13 cellular contexts compared by ENCODE assay signal in genomic region chr3:155243512-155243921, GRCh38. TPM values are rescaled to one million over a fixed set of nuclear protein-coding genes. Genes with fewer than 3 reads are reported as not detected.
DNase-seq lines count a peak whose midpoint lies in the region; ATAC-seq and TF ChIP-seq lines count a peak whose summit lies in the region.
"Had no signal": no experiment of that assay in that cellular context is flagged by ENCODE, and none has a peak within 500 bp of the region (broad histone marks: within the 10 kb centered on the region; RNA-seq: fewer than 3 reads in every experiment).

No MANE protein-coding gene starts in this region.

- H3K36me3 Mint-ChIP-seq in T-helper 17 cell (ENCODE audit: low read depth), result no peaks in the 10 kb centered on the region
- no peaks in the 10 kb centered on the region for H3K36me3 Mint-ChIP-seq in activated T-helper 17 cell treated with anti-CD3 and anti-CD28 coated beads, Interleukin-2, amount 50 U/mL, for 72 hours (ENCODE audit: low read depth)

- DNase-seq in EL, result peak; percentile 22
- peak; percentile 30 for DNase-seq in RPMI7951 (ENCODE audit: low read depth)
- peak; percentile 33 for DNase-seq in foreskin melanocyte
- DNase-seq in T-helper 17 cell, result no peak
- no peak for DNase-seq in cerebellar cortex (ENCODE audit: low spot score)
- DNase-seq in GM20000 (ENCODE audit: low spot score), result no peak
- DNase-seq: AML-193, left ventricle myocardium inferior, NCI-H2029 treated with DMSO at 0.1 percent for 48 hours had no signal

- peaks cover 6% of the 10 kb centered on the region for H3K27me3 Mint-ChIP-seq in T-helper 17 cell
- H3K27me3 Mint-ChIP-seq in activated T-helper 17 cell treated with anti-CD3 and anti-CD28 coated beads, Interleukin-2, amount 50 U/mL, for 72 hours, result no peaks in the 10 kb centered on the region

- H3K27ac Mint-ChIP-seq in T-helper 17 cell, result no peak overlapping the region
- H3K27ac Mint-ChIP-seq in activated T-helper 17 cell treated with anti-CD3 and anti-CD28 coated beads, Interleukin-2, amount 50 U/mL, for 72 hours, result no peak overlapping the region

- no peaks in the 10 kb centered on the region for H3K9me3 ChIP-seq in T-helper 17 cell (ENCODE audit: control insufficient read depth, low read length, poor library complexity, severe bottlenecking)

- H3K4me3 Mint-ChIP-seq in T-helper 17 cell, result no peak overlapping the region
- H3K4me3 Mint-ChIP-seq in activated T-helper 17 cell treated with anti-CD3 and anti-CD28 coated beads, Interleukin-2, amount 50 U/mL, for 72 hours, result no peak overlapping the region

- no peak for TF ChIP-seq CTCF in GM20000 (IDR thresholded peaks at IDR 0.05; ENCODE audit: extremely low read depth, missing control alignments)

- ATAC-seq in HG02938 (IDR thresholded peaks at IDR 0.05; ENCODE audit: unreplicated experiment) (peak; percentile 58), T-helper 17 cell (no peak)
- no peak for ATAC-seq in activated T-helper 17 cell treated with anti-CD3 and anti-CD28 coated beads, Interleukin-2, amount 50 U/mL, for 72 hours (replicated peaks)

- H3K9me3 Mint-ChIP-seq in activated T-helper 17 cell treated with anti-CD3 and anti-CD28 coated beads, Interleukin-2, amount 50 U/mL, for 72 hours, result peaks cover 3% of the 10 kb centered on the region

- H3K4me1 Mint-ChIP-seq in T-helper 17 cell, result no peaks in the 10 kb centered on the region
- no peaks in the 10 kb centered on the region for H3K4me1 Mint-ChIP-seq in activated T-helper 17 cell treated with anti-CD3 and anti-CD28 coated beads, Interleukin-2, amount 50 U/mL, for 72 hours

RNA-seq across cellular contexts. Expression of gene STRIT1, which starts 50.0 kb away (rescaled TPM):
- not detected in 2 replicates for total RNA-seq in RPMI7951 (2014; rRNA removed; shearing (Covaris generic))
- total RNA-seq in T-helper 17 cell, result not detected
- not detected for total RNA-seq in activated T-helper 17 cell treated with anti-CD3 and anti-CD28 coated beads, Interleukin-2, amount 50 U/mL, for 72 hours
- total RNA-seq: posterior vena cava; T-helper 2 cell treated with Interferon-gamma antibody and Interleukin-4, amounts not matched to agents 100 ng/mL and 5 ng/mL, for 36 hours had no signal

Comparison
In these comparisons a context has a peak if more than half of its experiments do, and no peak if none do; other contexts are left out.
1. DNase-seq: peak in EL (single experiment), RPMI7951 (single experiment) and foreskin melanocyte (single experiment); none in T-helper 17 cell (0 of 3), cerebellar cortex (single experiment) and GM20000 (single experiment).